Comparison of ENCODE assay signal across 9 cellular contexts in genomic region chr2:229445501-229446294, GRCh38.
DNase-seq lines count a peak whose midpoint lies in the region; ATAC-seq and TF ChIP-seq lines count a peak whose summit lies in the region.
"Had no signal": no experiment of that assay in that cellular context is flagged by ENCODE, and none has a peak within 500 bp of the region (broad histone marks: within the 10 kb centered on the region; RNA-seq: fewer than 3 reads in every experiment).

No MANE protein-coding gene starts in this region.

- H3K4me3 ChIP-seq in AG04450 (ENCODE audit: low read depth, low read length) (no peak overlapping the region; the same call in 1 of the 2 replicates), trophoblast cell (ENCODE audit: low read depth, low read length) (no peak overlapping the region), Karpas-422 (ENCODE audit: low read length) (no peak overlapping the region)

- no peaks in the 10 kb centered on the region for H3K36me3 ChIP-seq in trophoblast cell (ENCODE audit: control insufficient read depth in 1 of 2, insufficient read depth in 2 of 2, low read length in 2 of 2)
- H3K36me3 ChIP-seq in Karpas-422 (ENCODE audit: insufficient read depth, low read length): no peaks in the 10 kb centered on the region

- H4K20me1 ChIP-seq in Karpas-422 (ENCODE audit: insufficient read depth, low read depth, low read length): no peaks in the 10 kb centered on the region

- H3K9me2 ChIP-seq in Karpas-422 (replicated peaks; ENCODE audit: insufficient read depth, low read length): no peaks in the 10 kb centered on the region

- H3K23ac ChIP-seq in trophoblast cell (ENCODE audit: low read length): no peak overlapping the region

- H3K9me3 ChIP-seq in AG04450 (ENCODE audit: control insufficient read depth, insufficient read depth, low read length) (no peaks in the 10 kb centered on the region), T-helper 17 cell (ENCODE audit: control insufficient read depth, low read length, poor library complexity, severe bottlenecking) (no peaks in the 10 kb centered on the region), trophoblast cell (ENCODE audit: insufficient read depth, low read depth, low read length) (no peaks in the 10 kb centered on the region), Karpas-422 (ENCODE audit: low read length) (no peaks in the 10 kb centered on the region)

- no peak overlapping the region for H3K4ac ChIP-seq in trophoblast cell (ENCODE audit: low read depth, low read length)

- H2BK120ac ChIP-seq in trophoblast cell (ENCODE audit: insufficient read depth, low read length, poor library complexity): no peak overlapping the region

- no peaks in the 10 kb centered on the region for H3K27me3 ChIP-seq in AG04450 (ENCODE audit: control insufficient read depth, insufficient read depth, low read length)
- no peaks in the 10 kb centered on the region for H3K27me3 ChIP-seq in trophoblast cell (ENCODE audit: insufficient read depth, low read length)
- no peaks in the 10 kb centered on the region for H3K27me3 ChIP-seq in Karpas-422 (ENCODE audit: low read length)

- H3K27ac ChIP-seq in AG04450 (ENCODE audit: low read depth, low read length): peak overlapping the region; percentile 87
- peak overlapping the region; percentile 22 for H3K27ac ChIP-seq in trophoblast cell (ENCODE audit: low read depth, low read length)
- H3K27ac ChIP-seq in Karpas-422 (ENCODE audit: low read length): no peak overlapping the region

- no peak overlapping the region for H4K91ac ChIP-seq in trophoblast cell (ENCODE audit: low read depth, low read length)

- peaks cover 35% of the 10 kb centered on the region for H3K27me3 Mint-ChIP-seq in T-helper 17 cell

- H3K14ac ChIP-seq in trophoblast cell (ENCODE audit: low read length): no peak overlapping the region

- CTCF ChIA-PET in AG04450 (lab: Charles Lee): interaction anchor here (1.2 to 2.8 kb wide), 3 partner anchors 15 to 141 kb away, joined by 4 to 12 read pairs (median 4); no protein-coding TSS in a partner anchor

- no peak overlapping the region for H2BK5ac ChIP-seq in trophoblast cell (ENCODE audit: low read depth, low read length, poor library complexity)

- DNase-seq in AG04450 (ENCODE audit: low read depth, low spot score) (no peak), T-helper 17 cell (no peak), fibroblast of the conjunctiva (ENCODE audit: low read depth) (peak; percentile 31), trophoblast cell (no peak), NCI-H82 (lab: John Stamatoyannopoulos, UW) (no peak), GM13977 (ENCODE audit: low spot score) (no peak), Karpas-422 (no peak), NCI-H446 treated with DMSO at 0.1 percent for 48 hours (lab: John Stamatoyannopoulos, UW) (no peak)
- DNase-seq: AML-193 had no signal

- H3K79me2 ChIP-seq in trophoblast cell (ENCODE audit: control insufficient read depth, insufficient read depth, low read length, poor library complexity) (no peaks in the 10 kb centered on the region), Karpas-422 (ENCODE audit: low read length) (no peaks in the 10 kb centered on the region)

- no CpG with 5 or more reads among the region's 11 CpGs for WGBS in trophoblast cell (ENCODE audit: extremely low coverage, insufficient coverage, insufficient read length)

- H3K4me1 Mint-ChIP-seq in T-helper 17 cell: no peaks in the 10 kb centered on the region

- H3K4me3 Mint-ChIP-seq in T-helper 17 cell: peak overlapping the region; percentile 4

- no peaks in the 10 kb centered on the region for H3K79me1 ChIP-seq in trophoblast cell (ENCODE audit: low read length)

- H3K18ac ChIP-seq in trophoblast cell (ENCODE audit: low read length): no peak overlapping the region

- no peak overlapping the region for H4K12ac ChIP-seq in trophoblast cell (ENCODE audit: low read depth, low read length)

- no peak overlapping the region for H2BK12ac ChIP-seq in trophoblast cell (ENCODE audit: low read length)

- peak overlapping the region; percentile 20 for H2AFZ ChIP-seq in trophoblast cell (ENCODE audit: insufficient read depth, low read length, poor library complexity)
- H2AFZ ChIP-seq in Karpas-422 (ENCODE audit: low read length): no peak overlapping the region

- no peak for ATAC-seq in T-helper 17 cell

- TF ChIP-seq CTCF in AG04450 (IDR thresholded peaks at IDR 0.05; ENCODE audit: low read depth, low read length) (no peak), GM13977 (IDR thresholded peaks at IDR 0.05; ENCODE audit: extremely low read depth, insufficient read depth, missing control alignments) (no peak)

- H3K27ac Mint-ChIP-seq in T-helper 17 cell: no peak overlapping the region

- in situ Hi-C loops in GM13977 (cut with MboI; ENCODE audit: low pct_unique_long_range_greater_than_20kb, low sequenced_read_pairs, unreplicated experiment): no loop called here

- H3K9ac ChIP-seq in trophoblast cell (ENCODE audit: low read length) (no peak overlapping the region), Karpas-422 (ENCODE audit: low read length) (no peak overlapping the region)

- no peak overlapping the region for H3K4me2 ChIP-seq in trophoblast cell (ENCODE audit: low read length)
- H3K4me2 ChIP-seq in Karpas-422 (ENCODE audit: low read depth, low read length, poor library complexity, severe bottlenecking): no peak overlapping the region

- no peak overlapping the region for H2AK5ac ChIP-seq in trophoblast cell (ENCODE audit: low read length)

- H3K4me1 ChIP-seq in trophoblast cell (ENCODE audit: control insufficient read depth in 1 of 2, insufficient read depth in 2 of 2, low read length in 2 of 2): no peaks in the 10 kb centered on the region
- no peaks in the 10 kb centered on the region for H3K4me1 ChIP-seq in Karpas-422 (ENCODE audit: low read length)

- H3K36me3 Mint-ChIP-seq in T-helper 17 cell (ENCODE audit: low read depth): no peaks in the 10 kb centered on the region

- POLR2A ChIA-PET in AG04450 (lab: Yijun Ruan, JAX): interaction anchor here (0.9 kb wide), 1 partner anchor 14 kb away, joined by 3 read pairs; no protein-coding TSS in a partner anchor

- no peak overlapping the region for H4K8ac ChIP-seq in trophoblast cell (ENCODE audit: low read depth, low read length)
